Comparison of ENCODE assay signal across 23 cellular contexts in the genomic region with DNA sequence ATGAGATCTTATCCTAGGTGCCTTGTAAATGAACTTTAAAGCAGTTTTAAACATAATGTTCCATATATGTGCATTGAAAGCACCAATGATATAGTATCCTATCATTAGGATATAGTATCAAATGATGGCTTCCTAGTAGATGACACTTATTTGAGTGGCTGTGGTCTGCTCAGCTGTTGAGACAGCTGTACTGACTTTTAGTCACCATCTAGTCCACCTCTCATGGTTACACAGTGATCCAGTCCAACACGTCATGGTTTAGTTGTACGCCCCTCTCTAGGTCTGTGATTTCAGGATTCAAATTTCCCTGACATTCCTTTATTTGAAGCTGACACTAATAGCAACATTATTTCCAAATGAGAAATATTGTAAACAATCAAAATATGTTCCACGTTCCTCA.
"Had no signal": no experiment of that assay in that cellular context is flagged by ENCODE, and none has a peak within 500 bp of the region (broad histone marks: within the 10 kb centered on the region; RNA-seq: fewer than 3 reads in every experiment).

No MANE protein-coding gene starts in this region.

- H3K27ac Mint-ChIP-seq: dendritic cell treated with granulocyte-macrophage colony-stimulating factor and Interleukin-4, amounts not matched to agents 40 ng/mL and 50 ng/mL, for 4 days; effector memory CD8-positive, alpha-beta T cell; endodermal cell; mesothelial cell of epicardium had no signal

- H3K36me3 ChIP-seq: colonic mucosa, esophagus squamous epithelium, gastrocnemius medialis, heart right ventricle, left lung, lower lobe of right lung had no signal

- H3K4me1 ChIP-seq: colonic mucosa, esophagus squamous epithelium, gastrocnemius medialis, left lung, lower lobe of right lung had no signal

- H3K27me3 ChIP-seq: colonic mucosa, esophagus squamous epithelium, gastrocnemius medialis had no signal

- H3K9me3 Mint-ChIP-seq: dendritic cell treated with granulocyte-macrophage colony-stimulating factor and Interleukin-4, amounts not matched to agents 40 ng/mL and 50 ng/mL, for 4 days; effector memory CD8-positive, alpha-beta T cell had no signal

- H3K4me3 Mint-ChIP-seq: dendritic cell treated with granulocyte-macrophage colony-stimulating factor and Interleukin-4, amounts not matched to agents 40 ng/mL and 50 ng/mL, for 4 days; effector memory CD8-positive, alpha-beta T cell; endodermal cell; mesothelial cell of epicardium had no signal

- H3K4me3 ChIP-seq: colonic mucosa, esophagus squamous epithelium, gastrocnemius medialis, heart right ventricle, left lung, lower lobe of right lung, mucosa of descending colon had no signal

- H3K4me1 Mint-ChIP-seq: endodermal cell had no signal

- DNase-seq: colonic mucosa; cortex of kidney; effector CD8-positive, alpha-beta T cell; effector memory CD8-positive, alpha-beta T cell; endodermal cell; erythroblast; esophagus squamous epithelium; foreskin fibroblast; foreskin melanocyte; gastrocnemius medialis; glutamatergic neuron; head of caudate nucleus; heart right ventricle; hippocampal formation; left cardiac atrium; left lung; left ventricle myocardium superior; lower lobe of right lung; mesenchymal stem cell; mucosa of descending colon had no signal

- H3K36me3 Mint-ChIP-seq: mesothelial cell of epicardium had no signal

- H3K9me3 ChIP-seq: colonic mucosa, esophagus squamous epithelium, gastrocnemius medialis, left lung, lower lobe of right lung, mucosa of descending colon had no signal

- H3K27ac ChIP-seq: colonic mucosa, epithelial cell of prostate, esophagus squamous epithelium, gastrocnemius medialis, heart right ventricle, left lung, lower lobe of right lung had no signal
